ENCODE assay signal across 1 cellular context in genomic region chr10:121772890-121773289, GRCh38.
A peak's percentile ranks its signal among the peaks of the same experiment; 100 is the strongest.
TF ChIP-seq lines count a peak whose summit lies in the region.

No MANE protein-coding gene starts in this region.

TF ChIP-seq in HEK293, 187 proteins besides CTCF, POLR2A, EP300 and RAD21 (continued from another document):
- no peak for TF ChIP-seq ZNF280C (tag by site-specific recombination; IDR thresholded peaks at IDR 0.05)
- no peak for TF ChIP-seq ZNF707 (tag by site-specific recombination; IDR thresholded peaks at IDR 0.05)
- TF ChIP-seq ZNF501 (tag by site-specific recombination; IDR thresholded peaks at IDR 0.05): no peak
- peak; percentile 23; the same call in 1 of the 2 replicates for TF ChIP-seq ZFHX2 (tag by site-specific recombination; conservative IDR thresholded peaks at IDR 0.05)
- TF ChIP-seq OSR2 (tag by site-specific recombination; IDR thresholded peaks at IDR 0.05): peak; percentile 39; the same call in 1 of the 2 replicates
- TF ChIP-seq ZNF239 (tag by site-specific recombination; IDR thresholded peaks at IDR 0.05): no peak
- TF ChIP-seq ZNF335 (tag by site-specific recombination; conservative IDR thresholded peaks at IDR 0.05): no peak
